In genomic region chr11:95520361-95520760, GRCh38 we compare ENCODE assay signal across 18 cellular contexts.
A peak's percentile ranks its signal among the peaks of the same experiment; 100 is the strongest.
DNase-seq lines count a peak whose midpoint lies in the region; ATAC-seq and TF ChIP-seq lines count a peak whose summit lies in the region.
"Had no signal": no experiment of that assay in that cellular context is flagged by ENCODE, and none has a peak within 500 bp of the region (broad histone marks: within the 10 kb centered on the region; RNA-seq: fewer than 3 reads in every experiment).

No MANE protein-coding gene starts in this region.

- no peaks in the 10 kb centered on the region for H3K36me3 ChIP-seq in mesendoderm (ENCODE audit: control insufficient read depth, insufficient read depth, low read length)
- no peaks in the 10 kb centered on the region for H3K36me3 ChIP-seq in PC-9 (ENCODE audit: low read depth)
- H3K36me3 ChIP-seq: HAP-1, MG63 had no signal

- POLR2A ChIA-PET in RWPE1 (lab: Yijun Ruan, JAX; ENCODE audit: low non-redundant PET) = no interaction called here
- POLR2A ChIA-PET in PC-9 (lab: Charles Lee; ENCODE audit: unreplicated experiment) = no interaction called here

- H3F3A ChIP-seq in PC-9 (ENCODE audit: insufficient read depth, low read depth) = no peaks in the 10 kb centered on the region

- H3K27ac ChIP-seq in RWPE1 (0 out of 2 replicates have a peak overlapping the region, but pooled peaks have one; percentile 9), epithelial cell of prostate (peak overlapping the region; percentile 78), mesendoderm (ENCODE audit: low read depth, low read length) (no peak overlapping the region), PC-9 (no peak overlapping the region)

- no peaks in the 10 kb centered on the region for H3K79me1 ChIP-seq in mesendoderm (ENCODE audit: low read length)

- H3K79me2 ChIP-seq in mesendoderm (ENCODE audit: control insufficient read depth, insufficient read depth, low read length) (no peaks in the 10 kb centered on the region), PC-9 (ENCODE audit: low read depth) (no peaks in the 10 kb centered on the region)

- peak overlapping the region; percentile 17 for H4K8ac ChIP-seq in mesendoderm (ENCODE audit: low read depth, low read length)

- H3K4ac ChIP-seq in mesendoderm (ENCODE audit: low read depth, low read length) = no peak overlapping the region

- H2BK120ac ChIP-seq in mesendoderm (ENCODE audit: low read depth, low read length) = no peak overlapping the region

- no peaks in the 10 kb centered on the region for H4K20me1 ChIP-seq in PC-9 (ENCODE audit: insufficient read depth)

- intact Hi-C loops in PC-9 (cut with micrococcal nuclease; ENCODE audit: unreplicated experiment) = no loop called here

- H3K9me3 ChIP-seq in PC-9 (ENCODE audit: insufficient read depth, low read depth) = no peaks in the 10 kb centered on the region
- H3K9me3 ChIP-seq: HAP-1, MG63 had no signal

- no peak overlapping the region for H3K18ac ChIP-seq in mesendoderm (ENCODE audit: low read length)

- no peaks in the 10 kb centered on the region for H3K27me3 ChIP-seq in mesendoderm (ENCODE audit: insufficient read depth, low read length, poor library complexity)
- no peaks in the 10 kb centered on the region for H3K27me3 ChIP-seq in PC-9 (ENCODE audit: insufficient read depth, low read depth)
- H3K27me3 ChIP-seq: MG63 had no signal

- no peak overlapping the region for H2BK15ac ChIP-seq in mesendoderm (replicated peaks; ENCODE audit: low read depth)

- no peak overlapping the region for H2BK5ac ChIP-seq in mesendoderm (ENCODE audit: low read length)

- H3K4me3 ChIP-seq in mesendoderm (ENCODE audit: low read length) (no peak overlapping the region), PC-9 (no peak overlapping the region)
- H3K4me3 ChIP-seq: HAP-1, MG63 had no signal

- no TSS peak for BruUV-seq in PC-9 (replicated peaks; lab: Mats Ljungman, UMichigan)

- CTCF ChIA-PET in RWPE1 (lab: Yijun Ruan, JAX) (no interaction called here), PC-9 (lab: Charles Lee) (no interaction called here)

- H3K4me2 ChIP-seq in mesendoderm (ENCODE audit: low read length) = no peak overlapping the region
- H3K4me2 ChIP-seq in PC-9 = no peak overlapping the region

- no peak overlapping the region for H3K56ac ChIP-seq in mesendoderm (ENCODE audit: low read length)

- no peak overlapping the region for H3K23ac ChIP-seq in mesendoderm (ENCODE audit: low read length)

- H3K9me2 ChIP-seq in PC-9 (ENCODE audit: insufficient read depth) = no peaks in the 10 kb centered on the region

- no peak overlapping the region for H2AFZ ChIP-seq in PC-9

- H2AK5ac ChIP-seq in mesendoderm (ENCODE audit: low read length) = no peak overlapping the region

- H4K5ac ChIP-seq in mesendoderm (ENCODE audit: low read length) = no peak overlapping the region

- WGBS in mesendoderm (ENCODE audit: extremely low coverage, insufficient coverage, low lambda C conversion rate) = no CpG with 5 or more reads among the region's 8 CpGs

- H3K4me1 ChIP-seq in mesendoderm (ENCODE audit: control insufficient read depth, low read depth, low read length) (no peaks in the 10 kb centered on the region), PC-9 (replicated peaks; ENCODE audit: insufficient read depth) (no peaks in the 10 kb centered on the region)
- H3K4me1 ChIP-seq: HAP-1 had no signal

- DNase-seq in RWPE1 (ENCODE audit: low spot score) = no peak
- DNase-seq in epithelial cell of prostate (ENCODE audit: low read depth, low spot score) = no peak
- DNase-seq in mesendoderm = no peak
- DNase-seq in PC-9 = no peak
- DNase-seq in DMS153 (lab: John Stamatoyannopoulos, UW) = no peak
- DNase-seq in NOMO-1 treated with dmso at 0.1 percent for 144 hours (lab: John Stamatoyannopoulos, UW; ENCODE audit: unreplicated experiment) = no peak
- DNase-seq: DMS 273 treated with DMSO at 0.1 percent for 48 hours, Karpas-422, MG63, NCI-H1092 treated with DMSO at 0.1 percent for 48 hours, NCI-H146, NCI-H2029 treated with DMSO at 0.1 percent for 48 hours, NCI-H2171, OCI-M1, SIG-M5 had no signal

- H3K9ac ChIP-seq in mesendoderm (ENCODE audit: low read length) = no peak overlapping the region

- no peak for ATAC-seq in HG03442 (IDR thresholded peaks at IDR 0.05; ENCODE audit: unreplicated experiment)
- ATAC-seq: SK-N-SH treated with all-trans-retinoic acid at 6 μM for 48 hours had no signal

- TF ChIP-seq CTCF in RWPE1 (conservative IDR thresholded peaks at IDR 0.05; ENCODE audit: low read depth) (no peak), PC-9 (conservative IDR thresholded peaks at IDR 0.05) (no peak)

Comparison
In these comparisons a context has a peak if more than half of its experiments do, and no peak if none do; other contexts are left out.
1. H3K27ac ChIP-seq: peak in RWPE1 (single experiment) and epithelial cell of prostate (single experiment); none in mesendoderm (single experiment) and PC-9 (single experiment).